ENCODE assay signal across 2 cellular contexts in genomic region chr10:72801263-72801868, GRCh38.
TF ChIP-seq lines count a peak whose summit lies in the region.

No MANE protein-coding gene starts in this region.

TF ChIP-seq in IMR-90, 13 proteins besides CTCF, POLR2A, EP300 and RAD21:
- TF ChIP-seq MAZ (IDR thresholded peaks at IDR 0.05; ENCODE audit: borderline replicate concordance, low read depth, low read length) (no peak), CEBPB (IDR thresholded peaks at IDR 0.05; ENCODE audit: low read depth, low read length) (no peak), ELK1 (IDR thresholded peaks at IDR 0.05; ENCODE audit: borderline replicate concordance, low read depth, low read length) (no peak), FOS (IDR thresholded peaks at IDR 0.05; ENCODE audit: low read depth, low read length) (no peak), CHD1 (IDR thresholded peaks at IDR 0.05; ENCODE audit: low read depth, low read length) (no peak), BHLHE40 (IDR thresholded peaks at IDR 0.05; ENCODE audit: low read depth, low read length) (no peak), NFE2L2 (IDR thresholded peaks at IDR 0.05; ENCODE audit: low read depth, low read length) (no peak), RFX5 (IDR thresholded peaks at IDR 0.05; ENCODE audit: low read depth, low read length) (no peak), SMC3 (IDR thresholded peaks at IDR 0.05; ENCODE audit: low read depth, low read length) (no peak), MXI1 (IDR thresholded peaks at IDR 0.05; ENCODE audit: borderline replicate concordance, low read depth, low read length) (no peak), RCOR1 (IDR thresholded peaks at IDR 0.05; ENCODE audit: insufficient replicate concordance, low read length) (no peak), MAFK (IDR thresholded peaks at IDR 0.05; ENCODE audit: low read depth, low read length) (no peak)

TF ChIP-seq in WTC11, 78 proteins besides CTCF, POLR2A, EP300 and RAD21:
- TF ChIP-seq TEAD4 (CRISPR knock-in tag; IDR thresholded peaks at IDR 0.05) = no peak
- TF ChIP-seq HMGXB4 (CRISPR knock-in tag; IDR thresholded peaks at IDR 0.05) = no peak
- no peak for TF ChIP-seq ELF4 (CRISPR knock-in tag; IDR thresholded peaks at IDR 0.05; ENCODE audit: low read depth)
- no peak for TF ChIP-seq TCF7 (CRISPR knock-in tag; IDR thresholded peaks at IDR 0.05; ENCODE audit: low read depth)
- TF ChIP-seq ARID4B (CRISPR knock-in tag; IDR thresholded peaks at IDR 0.05; ENCODE audit: borderline replicate concordance) = no peak
- TF ChIP-seq PREB (CRISPR knock-in tag; IDR thresholded peaks at IDR 0.05; ENCODE audit: borderline replicate concordance) = no peak
- TF ChIP-seq SP1 (CRISPR knock-in tag; conservative IDR thresholded peaks at IDR 0.05) = no peak
- no peak for TF ChIP-seq ZBTB21 (CRISPR knock-in tag; IDR thresholded peaks at IDR 0.05; ENCODE audit: borderline replicate concordance)
- TF ChIP-seq IRF1 (CRISPR knock-in tag; IDR thresholded peaks at IDR 0.05) = no peak
- no peak for TF ChIP-seq AFF4 (CRISPR knock-in tag; IDR thresholded peaks at IDR 0.05; ENCODE audit: borderline replicate concordance)
